In the genomic region with DNA sequence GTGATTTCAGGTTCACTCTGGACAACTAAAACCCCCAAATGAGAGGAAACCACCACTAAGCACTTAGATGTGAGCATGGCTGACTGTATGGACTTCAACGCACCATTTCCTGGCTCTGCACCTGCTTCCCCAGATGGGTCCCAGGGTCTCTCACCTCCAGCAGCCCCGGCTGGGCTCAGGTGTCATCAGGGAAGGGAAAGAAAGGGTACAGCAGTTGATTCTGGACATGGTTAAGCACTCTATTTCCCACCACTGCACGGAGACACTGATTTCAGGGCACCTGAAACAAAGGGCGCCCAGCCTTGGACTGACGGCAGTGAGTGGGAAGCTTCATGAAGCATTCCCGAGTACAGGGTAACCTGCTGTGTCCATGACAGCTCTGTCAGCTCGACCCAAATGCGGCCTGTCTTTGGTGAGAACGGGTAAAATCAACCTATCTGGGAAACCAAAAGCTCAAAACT, we compare ENCODE assay signal across 12 cellular contexts. TPM values are rescaled to one million over a fixed set of nuclear protein-coding genes. Genes with fewer than 3 reads are reported as not detected.
A peak's percentile ranks its signal among the peaks of the same experiment; 100 is the strongest.
DNase-seq lines count a peak whose midpoint lies in the region; ATAC-seq, FAIRE-seq and TF ChIP-seq lines count a peak whose summit lies in the region.
"Had no signal": no experiment of that assay in that cellular context is flagged by ENCODE, and none has a peak within 500 bp of the region (broad histone marks: within the 10 kb centered on the region; RNA-seq: fewer than 3 reads in every experiment).

No MANE protein-coding gene starts in this region.

- CTCF ChIA-PET in GM12878 (lab: Yijun Ruan, JAX): interaction anchor here (1.1 to 21.9 kb wide), 5 partner anchors 7 to 37 kb away, joined by 3 to 319 read pairs (median 34); no protein-coding TSS in a partner anchor
- CTCF ChIA-PET in activated CD8-positive, alpha-beta memory T cell treated with anti-CD3 and anti-CD28 coated beads, Interleukin-2, amount 10 ng/mL, durations not matched to agents 7 days and 5 days (lab: Charles Lee): interaction anchor here (0.9 to 3.1 kb wide), 4 partner anchors 9 to 36 kb away, joined by 3 to 22 read pairs (median 8); no protein-coding TSS in a partner anchor

- peak overlapping the region; percentile 5; the same call in 1 of the 2 replicates for H3K4me2 ChIP-seq in GM12878 (ENCODE audit: control insufficient read depth, insufficient read depth)

- 44% methylated on average over 9 of the region's 9 CpGs for WGBS in GM12878 (ENCODE audit: insufficient coverage, insufficient replicate concordance, low lambda C conversion rate, missing lambda C conversion rate)

- H3K9me3 ChIP-seq in GM12878 (replicated peaks; ENCODE audit: control insufficient read depth, insufficient read depth, low read length) (no peaks in the 10 kb centered on the region), tibial artery (no peaks in the 10 kb centered on the region)

- SMC1A ChIA-PET in GM12878 (lab: Charles Lee; ENCODE audit: uncharacterized antibody, unreplicated experiment): interaction anchor here (0.7 to 21.7 kb wide), 10 partner anchors 8 to 106 kb away, joined by 3 to 351 read pairs (median 5); no protein-coding TSS in a partner anchor

- TF ChIP-seq CTCF in GM12878 (IDR thresholded peaks at IDR 0.05 in 2 of 3, conservative IDR thresholded peaks at IDR 0.05 in 1 of 3; ENCODE audit: control insufficient read depth in 2 of 3, extremely low read depth in 1 of 3, insufficient read depth in 1 of 3, low read depth in 3 of 3, low read length in 3 of 3) (no peak), tibial artery (IDR thresholded peaks at IDR 0.05) (no peak)

- no peaks in the 10 kb centered on the region for H3K27me3 Mint-ChIP-seq in activated naive CD8-positive, alpha-beta T cell
- H3K27me3 Mint-ChIP-seq in activated naive CD8-positive, alpha-beta T cell treated with anti-CD3 and anti-CD28 coated beads for 36 hours: no peaks in the 10 kb centered on the region
- no peaks in the 10 kb centered on the region for H3K27me3 Mint-ChIP-seq in naive B cell
- H3K27me3 Mint-ChIP-seq in activated CD8-positive, alpha-beta memory T cell treated with anti-CD3 and anti-CD28 coated beads, Interleukin-2, amount 10 ng/mL, durations not matched to agents 7 days and 5 days: no peaks in the 10 kb centered on the region

- no peak overlapping the region for H2AFZ ChIP-seq in GM12878 (ENCODE audit: control insufficient read depth, low read depth, low read length)

- peak overlapping the region; percentile 70 for H3K27ac Mint-ChIP-seq in activated naive CD8-positive, alpha-beta T cell
- no peak overlapping the region for H3K27ac Mint-ChIP-seq in activated naive CD8-positive, alpha-beta T cell treated with anti-CD3 and anti-CD28 coated beads for 36 hours
- peak overlapping the region; percentile 85 to 99 (median 95) for H3K27ac Mint-ChIP-seq in naive B cell
- H3K27ac Mint-ChIP-seq in activated CD8-positive, alpha-beta memory T cell treated with anti-CD3 and anti-CD28 coated beads, Interleukin-2, amount 10 ng/mL, durations not matched to agents 7 days and 5 days: no peak overlapping the region

- H3K4me1 ChIP-seq in GM12878 (ENCODE audit: control insufficient read depth, insufficient read depth, low read length) (peaks cover 69% of the 10 kb centered on the region), tibial artery (peaks cover 0 to 47% (median 24%) of the 10 kb centered on the region in 4 donors)

- peaks cover 36% of the 10 kb centered on the region for H3K79me2 ChIP-seq in GM12878 (ENCODE audit: control insufficient read depth, insufficient read depth, low read length)

- no peak for TF ChIP-seq RAD21 in GM12878 (IDR thresholded peaks at IDR 0.05; ENCODE audit: insufficient read depth, low read depth, low read length)

- no peak overlapping the region for H3K9ac ChIP-seq in GM12878 (ENCODE audit: control insufficient read depth, insufficient read depth, low read length)

- in situ Hi-C loops in GM12878 (cut with MboI): loop anchor here (10.0 kb wide), 1 partner anchor 1330 kb away; no protein-coding TSS in a partner anchor

- H3K27ac ChIP-seq in GM12878 (ENCODE audit: control insufficient read depth, insufficient read depth) (peak overlapping the region; percentile 88), tibial artery (no peak overlapping the region)
- H3K27ac ChIP-seq: brain microvascular endothelial cell had no signal

- H3K27me3 ChIP-seq in GM12878 (replicated peaks in 1 of 2; ENCODE audit: control insufficient read depth in 2 of 2, insufficient read depth in 2 of 2, low read length in 1 of 2): no peaks in the 10 kb centered on the region
- H3K27me3 ChIP-seq in tibial artery: no peaks in the 10 kb centered on the region
- H3K27me3 ChIP-seq: brain microvascular endothelial cell had no signal

- H3K36me3 ChIP-seq in GM12878 (ENCODE audit: control insufficient read depth in 2 of 2, insufficient read depth in 2 of 2, low read length in 1 of 2): peaks cover 0 to 7% of the 10 kb centered on the region in 2 experiments; a peak in 2 of 4 replicates
- H3K36me3 ChIP-seq in tibial artery: no peaks in the 10 kb centered on the region
- H3K36me3 ChIP-seq: brain microvascular endothelial cell had no signal

- no peaks in the 10 kb centered on the region for H4K20me1 ChIP-seq in GM12878 (ENCODE audit: control insufficient read depth, insufficient read depth)

- RAD21 ChIA-PET in GM12878 (lab: Charles Lee; ENCODE audit: unreplicated experiment): interaction anchor here (1.1 to 15.5 kb wide), 5 partner anchors 8 to 37 kb away, joined by 3 to 360 read pairs (median 266); no protein-coding TSS in a partner anchor

- FAIRE-seq in GM12878 (lab: Jason Lieb, UNC): no peak

- no peak overlapping the region for H3K4me3 Mint-ChIP-seq in activated naive CD8-positive, alpha-beta T cell
- H3K4me3 Mint-ChIP-seq in activated naive CD8-positive, alpha-beta T cell treated with anti-CD3 and anti-CD28 coated beads for 36 hours: no peak overlapping the region
- peak overlapping the region in 5 of 8 donors; percentile 53 to 83 (median 72) for H3K4me3 Mint-ChIP-seq in naive B cell
- H3K4me3 Mint-ChIP-seq in activated CD8-positive, alpha-beta memory T cell treated with anti-CD3 and anti-CD28 coated beads, Interleukin-2, amount 10 ng/mL, durations not matched to agents 7 days and 5 days: no peak overlapping the region

- peaks cover 2% of the 10 kb centered on the region for H3K36me3 Mint-ChIP-seq in activated naive CD8-positive, alpha-beta T cell
- peaks cover 9% of the 10 kb centered on the region for H3K36me3 Mint-ChIP-seq in activated naive CD8-positive, alpha-beta T cell treated with anti-CD3 and anti-CD28 coated beads for 36 hours
- H3K36me3 Mint-ChIP-seq in naive B cell: peaks cover 0 to 19% of the 10 kb centered on the region in 2 donors
- H3K36me3 Mint-ChIP-seq in activated CD8-positive, alpha-beta memory T cell treated with anti-CD3 and anti-CD28 coated beads, Interleukin-2, amount 10 ng/mL, durations not matched to agents 7 days and 5 days: peaks cover 20% of the 10 kb centered on the region

- TF ChIP-seq EP300 in GM12878 (IDR thresholded peaks at IDR 0.05; ENCODE audit: borderline replicate concordance in 1 of 2, control insufficient read depth in 1 of 2, low read depth in 2 of 2, low read length in 2 of 2): no peak

- no peak for DNase-seq in activated naive CD8-positive, alpha-beta T cell treated with anti-CD3 and anti-CD28 coated beads for 36 hours
- DNase-seq in GM12878 (ENCODE audit: low read depth, low spot score): no peak
- no peak for DNase-seq in naive B cell
- DNase-seq in tibial artery: peak; percentile 17 to 53
- DNase-seq in superior temporal gyrus (ENCODE audit: extremely low spot score): no peak
- no peak for DNase-seq in activated CD8-positive, alpha-beta memory T cell treated with anti-CD3 and anti-CD28 coated beads, Interleukin-2, amount 10 ng/mL, durations not matched to agents 7 days and 5 days
- no peak for DNase-seq in CD1c-positive myeloid dendritic cell (ENCODE audit: extremely low spot score)
- DNase-seq: brain microvascular endothelial cell; NCI-H1694; stimulated activated CD4-positive, alpha-beta T cell treated with anti-CD3 and anti-CD28 coated beads, Interleukin-2, amount 100 ng/mL, for 48 hours had no signal

- POLR2A ChIA-PET in GM12878 (lab: Charles Lee): interaction anchor here (1.4 to 12.9 kb wide), 7 partner anchors 9 to 77 kb away, joined by 4 to 139 read pairs (median 22); no protein-coding TSS in a partner anchor

- intact Hi-C loops in GM12878 (cut with micrococcal nuclease; ENCODE audit: unreplicated experiment) (no loop called here), tibial artery (cut with DNase I; ENCODE audit: low total_unique reads) (no loop called here)

- ATAC-seq in GM12878 (no peak), naive B cell (ENCODE audit: low read depth in 2 of 2) (no peak)
- no peak for ATAC-seq in activated CD8-positive, alpha-beta memory T cell treated with anti-CD3 and anti-CD28 coated beads, Interleukin-2, amount 10 ng/mL, durations not matched to agents 7 days and 5 days

- peaks cover 86% of the 10 kb centered on the region for H3K4me1 Mint-ChIP-seq in activated naive CD8-positive, alpha-beta T cell (ENCODE audit: low read depth)
- H3K4me1 Mint-ChIP-seq in activated naive CD8-positive, alpha-beta T cell treated with anti-CD3 and anti-CD28 coated beads for 36 hours: peaks cover 80% of the 10 kb centered on the region
- H3K4me1 Mint-ChIP-seq in naive B cell: peaks cover 76 to 99% (median 86%) of the 10 kb centered on the region in 3 donors
- H3K4me1 Mint-ChIP-seq in activated CD8-positive, alpha-beta memory T cell treated with anti-CD3 and anti-CD28 coated beads, Interleukin-2, amount 10 ng/mL, durations not matched to agents 7 days and 5 days: peaks cover 90% of the 10 kb centered on the region

- no peak overlapping the region for H3K4me3 ChIP-seq in GM12878
- no peak overlapping the region for H3K4me3 ChIP-seq in tibial artery

- BruUV-seq in GM12878 (replicated peaks; lab: Mats Ljungman, UMichigan): no TSS peak

- no peak for TF ChIP-seq POLR2A in GM12878 (IDR thresholded peaks at IDR 0.05; ENCODE audit: low read depth, low read length)

- no peaks in the 10 kb centered on the region for H3K9me3 Mint-ChIP-seq in activated naive CD8-positive, alpha-beta T cell (ENCODE audit: low read depth)
- H3K9me3 Mint-ChIP-seq in activated naive CD8-positive, alpha-beta T cell treated with anti-CD3 and anti-CD28 coated beads for 36 hours: no peaks in the 10 kb centered on the region
- peaks cover 0 to 1% (median 0%) of the 10 kb centered on the region in 7 donors for H3K9me3 Mint-ChIP-seq in naive B cell
- no peaks in the 10 kb centered on the region for H3K9me3 Mint-ChIP-seq in activated CD8-positive, alpha-beta memory T cell treated with anti-CD3 and anti-CD28 coated beads, Interleukin-2, amount 10 ng/mL, durations not matched to agents 7 days and 5 days (ENCODE audit: low read depth)
- H3K9me3 Mint-ChIP-seq: neural crest cell had no signal

RNA-seq across cellular contexts. Expression of a gene that starts 19.0 kb away (rescaled TPM):
- 1 to 10 TPM; 8.7 to 9.6 TPM for total RNA-seq in activated naive CD8-positive, alpha-beta T cell treated with anti-CD3 and anti-CD28 coated beads for 36 hours
- total RNA-seq in GM12878 (2013; cell fraction: nucleolus; rRNA removed): 50.5 and 56.5 TPM in 2 replicates
- 20.6 and 26.3 TPM in 2 replicates for total RNA-seq in GM12878 (2014; rRNA removed)
- total RNA-seq in GM12878 (2014; rRNA removed; fragmentation: Illumina TruSeq; extraction: Trizol): 9.8 and 12.2 TPM in 2 replicates
- total RNA-seq in GM12878 (2021): 25.2 and 26.1 TPM in 2 replicates
- polyA plus RNA-seq in GM12878 (2011; ENCODE audit: low read depth): 3.7 TPM
- polyA plus RNA-seq in GM12878 (2011; rRNA removed): 6.3 and 8.6 TPM in 2 replicates
- 10.5 and 14.4 TPM in 2 replicates for polyA plus RNA-seq in GM12878 (2011; cell fraction: cytosol; rRNA removed)
- 14.4 and 19.5 TPM in 2 replicates for polyA plus RNA-seq in GM12878 (2011; cell fraction: nucleus; rRNA removed)
- polyA plus RNA-seq in GM12878 (2012): 7.8 and 8.4 TPM in 2 replicates
- polyA plus RNA-seq in GM12878 (2014; fragmentation: Illumina TruSeq; extraction: Trizol): 2.7 and 6.5 TPM in 2 replicates
- under 1 TPM; 0.05 to 0.16 TPM for polyA plus RNA-seq in GM12878 (2014; fragmentation: Nextera tagmentation; extraction: Ambion mirVana)
- 14.8 and 15.6 TPM in 2 replicates for polyA plus RNA-seq in GM12878 (2014; rRNA removed)
- 1 to 10 TPM; 4.9 to 7.7 TPM for polyA plus RNA-seq in GM12878 (2016; fragmentation: Nextera tagmentation; extraction: Ambion mirVana)
- 15.6 and 28.6 TPM in 2 replicates for polyA minus RNA-seq in GM12878 (2011; rRNA and poly(A)+ RNA removed)
- polyA minus RNA-seq in GM12878 (2011; cell fraction: cytosol; rRNA and poly(A)+ RNA removed): 13.3 and 14.2 TPM in 2 replicates
- 11.6 and 25.5 TPM in 2 replicates for polyA minus RNA-seq in GM12878 (2011; cell fraction: nucleus; rRNA and poly(A)+ RNA removed)
- polyA plus RNA-seq in naive B cell (ENCODE audit: low read depth in 6 of 6): 100 to 1,000 TPM in 1 of 6 donors, 10 to 100 TPM in 5; 19.6 to 141 (median 31.5) TPM
- total RNA-seq in activated CD8-positive, alpha-beta memory T cell treated with anti-CD3 and anti-CD28 coated beads, Interleukin-2, amount 10 ng/mL, durations not matched to agents 7 days and 5 days: 10 to 100 TPM; 33.5 to 45.5 TPM

Comparison
In these comparisons a context has a peak if more than half of its experiments do, and no peak if none do; other contexts are left out.
1. H3K27ac Mint-ChIP-seq: peak in activated naive CD8-positive, alpha-beta T cell (single experiment) and naive B cell (6 of 6); none in activated naive CD8-positive, alpha-beta T cell treated with anti-CD3 and anti-CD28 coated beads for 36 hours (single experiment) and activated CD8-positive, alpha-beta memory T cell treated with anti-CD3 and anti-CD28 coated beads, Interleukin-2, amount 10 ng/mL, durations not matched to agents 7 days and 5 days (single experiment).
2. H3K4me3 Mint-ChIP-seq: peak in naive B cell (5 of 8); none in activated naive CD8-positive, alpha-beta T cell (single experiment), activated naive CD8-positive, alpha-beta T cell treated with anti-CD3 and anti-CD28 coated beads for 36 hours (single experiment) and activated CD8-positive, alpha-beta memory T cell treated with anti-CD3 and anti-CD28 coated beads, Interleukin-2, amount 10 ng/mL, durations not matched to agents 7 days and 5 days (single experiment).
3. DNase-seq: peak in tibial artery (2 of 2); none in activated naive CD8-positive, alpha-beta T cell treated with anti-CD3 and anti-CD28 coated beads for 36 hours (single experiment), GM12878 (single experiment), naive B cell (single experiment), superior temporal gyrus (single experiment), activated CD8-positive, alpha-beta memory T cell treated with anti-CD3 and anti-CD28 coated beads, Interleukin-2, amount 10 ng/mL, durations not matched to agents 7 days and 5 days (single experiment) and CD1c-positive myeloid dendritic cell (single experiment).